ENCODE assay signal across 23 cellular contexts in genomic region chr10:112132429-112132828, GRCh38.
"Had no signal": no experiment of that assay in that cellular context is flagged by ENCODE, and none has a peak within 500 bp of the region (broad histone marks: within the 10 kb centered on the region; RNA-seq: fewer than 3 reads in every experiment).

No MANE protein-coding gene starts in this region.

- H3K4me3 ChIP-seq: K562 had no signal

- H3K27ac Mint-ChIP-seq: IgD-negative memory B cell had no signal

- H3K9ac ChIP-seq: KMS-11 had no signal

- H3K4me1 Mint-ChIP-seq: IgD-negative memory B cell had no signal

- ATAC-seq: K562, Panc1, PC-3, SK-N-SH treated with all-trans-retinoic acid at 6 μM for 48 hours had no signal

- DNase-seq: Kasumi-1; MM.1S; NCI-H1092 treated with DMSO at 0.1 percent for 48 hours; NCI-H1436; NCI-H187; NCI-H2029; NCI-H2081 treated with DMSO at 0.1 percent for 48 hours; NCI-H2171; NCI-H226; NCI-H446; NCI-H510A; NCI-H524 treated with DMSO at 0.1 percent for 48 hours; NCI-H69; NCI-H774; NK-92 treated with Interleukin-12 subunit alpha and Interleukin-12 subunit beta, amount 100 ng/mL, for 24 hours; PC-3; SHP77 had no signal

- FAIRE-seq: K562 had no signal

- H3K9me3 Mint-ChIP-seq: IgD-negative memory B cell had no signal

- H3K27ac ChIP-seq: KMS-11, RWPE1 had no signal

- H3K4me2 ChIP-seq: KMS-11 had no signal

- H3K27me3 Mint-ChIP-seq: IgD-negative memory B cell had no signal
